Comparison of ENCODE assay signal across 28 cellular contexts in genomic region chr6:66153247-66153646, GRCh38.
"Had no signal": no experiment of that assay in that cellular context is flagged by ENCODE, and none has a peak within 500 bp of the region (broad histone marks: within the 10 kb centered on the region; RNA-seq: fewer than 3 reads in every experiment).

No MANE protein-coding gene starts in this region.

- H3K9me3 ChIP-seq: ovary, psoas muscle, suprapubic skin, testis, tibial artery, upper lobe of right lung, uterus had no signal

- H3K4me3 ChIP-seq: neural progenitor cell, ovary, psoas muscle, skin epidermis, smooth muscle cell, spleen, suprapubic skin, testis, tibial artery, transverse colon, upper lobe of right lung, uterus had no signal

- H3K9ac ChIP-seq: neural progenitor cell, parathyroid adenoma had no signal

- H3K27ac ChIP-seq: neural progenitor cell, ovary, parathyroid adenoma, psoas muscle, skin epidermis, spleen, suprapubic skin, testis, tibial artery, transverse colon, upper lobe of right lung, uterus had no signal

- H3K36me3 ChIP-seq: neural progenitor cell, ovary, spleen, suprapubic skin, tibial artery, transverse colon, upper lobe of right lung, uterus had no signal

- H2AFZ ChIP-seq: neural progenitor cell, parathyroid adenoma had no signal

- H3K27me3 ChIP-seq: neural progenitor cell, ovary, spleen, suprapubic skin, testis, tibial artery, transverse colon, upper lobe of right lung, uterus had no signal

- ATAC-seq: natural killer cell; psoas muscle; right cardiac atrium; sciatic nerve; stimulated activated memory B cell treated with anti-CD40 and anti-IgM and Interleukin-4, amounts not matched to agents 10 μg/mL and 1 μg/mL and 100 μg/mL, for 72 hours; stimulated activated naive CD8-positive, alpha-beta T cell treated with anti-CD3 and anti-CD28 coated beads, Interleukin-15, amount 100 ng/mL, for 72 hours; stimulated activated naive CD8-positive, alpha-beta T cell treated with anti-CD3 and anti-CD28 coated beads, Interleukin-15, Interleukin-2, amounts not matched to agents 100 U/mL and 50 U/mL, for 24 hours; upper lobe of right lung had no signal

- H3K4me2 ChIP-seq: neural progenitor cell, smooth muscle cell had no signal

- H3K4me1 ChIP-seq: neural progenitor cell, parathyroid adenoma, psoas muscle, spleen, suprapubic skin, testis, tibial artery, transverse colon, upper lobe of right lung, uterus had no signal

- DNase-seq: natural killer cell; occipital lobe; ovary; posterior cingulate gyrus; psoas muscle; right cardiac atrium; spleen; stimulated activated CD4-positive, alpha-beta T cell treated with anti-CD3 and anti-CD28 coated beads, Interleukin-12 subunit alpha, Interleukin-12 subunit beta, amount 100 ng/mL, for 4 hours; stimulated activated CD4-positive, alpha-beta T cell treated with anti-CD3 and anti-CD28 coated beads, Interleukin-1b, Interleukin-23, amount 100 ng/mL, for 48 hours; stimulated activated CD4-positive, alpha-beta T cell treated with anti-CD3 and anti-CD28 coated beads, Interleukin-4, amount 100 ng/mL, for 1 hour; stimulated activated CD4-positive, alpha-beta T cell treated with anti-CD3 and anti-CD28 coated beads, Interleukin-4, amount 100 ng/mL, for 4 hours; stimulated activated CD8-positive, alpha-beta memory T cell treated with anti-CD3 and anti-CD28 coated beads, Interleukin-4, amount 100 ng/mL, for 48 hours; stimulated activated naive CD4-positive, alpha-beta T cell; stimulated activated naive CD8-positive, alpha-beta T cell treated with anti-CD3 and anti-CD28 coated beads, Interleukin-15, amount 100 ng/mL, for 72 hours; stimulated activated naive CD8-positive, alpha-beta T cell treated with anti-CD3 and anti-CD28 coated beads, Interleukin-15, Interleukin-2, amounts not matched to agents 100 U/mL and 50 U/mL, for 24 hours; substantia nigra; testis; tibial artery; transverse colon; upper lobe of right lung; uterus had no signal
